In the genomic region with DNA sequence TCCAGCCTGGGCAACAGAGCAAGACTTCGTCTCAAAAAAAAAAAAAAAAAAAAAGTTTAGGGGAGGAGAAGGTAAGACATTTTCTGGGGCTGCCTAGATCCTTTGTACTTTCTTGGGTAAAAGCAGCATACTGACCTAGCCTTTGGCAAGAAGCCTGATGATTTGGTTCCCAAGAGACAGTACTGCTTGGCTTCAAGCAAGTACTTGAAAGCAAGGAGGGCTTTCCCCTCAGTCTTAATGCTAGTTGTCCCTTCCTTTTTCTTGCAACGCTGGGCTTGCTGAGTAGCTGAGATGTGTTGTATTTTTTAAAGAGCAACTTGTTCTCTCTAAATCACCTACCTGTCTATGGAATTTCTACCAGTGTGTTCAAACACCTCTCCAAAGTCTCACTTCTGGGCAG, we compare ENCODE assay signal across 26 cellular contexts.
DNase-seq lines count a peak whose midpoint lies in the region; ATAC-seq, FAIRE-seq and TF ChIP-seq lines count a peak whose summit lies in the region.
"Had no signal": no experiment of that assay in that cellular context is flagged by ENCODE, and none has a peak within 500 bp of the region (broad histone marks: within the 10 kb centered on the region; RNA-seq: fewer than 3 reads in every experiment).

No MANE protein-coding gene starts in this region.

- FAIRE-seq in GM12891 (lab: Jason Lieb, UNC) = no peak
- FAIRE-seq: D721Med had no signal

- no peaks in the 10 kb centered on the region for H3K36me3 ChIP-seq in breast epithelium
- H3K36me3 ChIP-seq: esophagus muscularis mucosa, SJCRH30 had no signal

- peaks cover 0 to 3% of the 10 kb centered on the region in 2 donors for H3K4me1 ChIP-seq in breast epithelium
- H3K4me1 ChIP-seq: esophagus muscularis mucosa, parathyroid adenoma, SJCRH30 had no signal

- peak overlapping the region; percentile 47 for H3K27ac Mint-ChIP-seq in stimulated activated naive B cell treated with anti-CD40 and anti-IgM and Interleukin-4, amounts not matched to agents 10 μg/mL and 1 μg/mL and 100 μg/mL, for 72 hours
- H3K27ac Mint-ChIP-seq: activated CD8-positive, alpha-beta T cell treated with anti-CD3 and anti-CD28 coated beads for 36 hours; activated naive CD8-positive, alpha-beta T cell treated with anti-CD3 and anti-CD28 coated beads, Interleukin-2, amount 10 ng/mL, durations not matched to agents 7 days and 5 days; activated T-cell treated with anti-CD3 and anti-CD28 coated beads, Interleukin-2, amount 50 U/mL, for 72 hours; WTC11 had no signal

- no peak for TF ChIP-seq CTCF in breast epithelium (IDR thresholded peaks at IDR 0.05)

- H3K4me3 Mint-ChIP-seq in stimulated activated naive B cell treated with anti-CD40 and anti-IgM and Interleukin-4, amounts not matched to agents 10 μg/mL and 1 μg/mL and 100 μg/mL, for 72 hours = peak overlapping the region in 1 of 2 donors; percentile 19
- H3K4me3 Mint-ChIP-seq: activated CD8-positive, alpha-beta T cell treated with anti-CD3 and anti-CD28 coated beads for 36 hours; activated naive CD8-positive, alpha-beta T cell treated with anti-CD3 and anti-CD28 coated beads, Interleukin-2, amount 10 ng/mL, durations not matched to agents 7 days and 5 days; activated T-cell treated with anti-CD3 and anti-CD28 coated beads, Interleukin-2, amount 50 U/mL, for 72 hours; central memory CD8-positive, alpha-beta T cell; naive B cell; WTC11 had no signal

- no peaks in the 10 kb centered on the region for H3K27me3 Mint-ChIP-seq in stimulated activated naive B cell treated with anti-CD40 and anti-IgM and Interleukin-4, amounts not matched to agents 10 μg/mL and 1 μg/mL and 100 μg/mL, for 72 hours
- H3K27me3 Mint-ChIP-seq: activated CD8-positive, alpha-beta T cell treated with anti-CD3 and anti-CD28 coated beads for 36 hours; activated naive CD8-positive, alpha-beta T cell treated with anti-CD3 and anti-CD28 coated beads, Interleukin-2, amount 10 ng/mL, durations not matched to agents 7 days and 5 days; central memory CD8-positive, alpha-beta T cell; naive B cell had no signal

- ATAC-seq in stimulated activated naive B cell treated with anti-CD40 and anti-IgM and Interleukin-4, amounts not matched to agents 10 μg/mL and 1 μg/mL and 100 μg/mL, for 72 hours (replicated peaks) = peak; percentile 76 to 78
- no peak for ATAC-seq in GM18909 (IDR thresholded peaks at IDR 0.05; ENCODE audit: poor library complexity, unreplicated experiment)
- ATAC-seq: activated CD8-positive, alpha-beta T cell treated with anti-CD3 and anti-CD28 coated beads for 36 hours; activated T-cell treated with anti-CD3 and anti-CD28 coated beads, Interleukin-2, amount 50 U/mL, for 72 hours; sciatic nerve; WTC11 had no signal

- H3K4me3 ChIP-seq in breast epithelium = no peak overlapping the region
- H3K4me3 ChIP-seq: BLaER1 treated with 17β-estradiol and CSF1 and Interleukin-3, amounts not matched to agents 10 nM and 100 nM; esophagus muscularis mucosa; SJCRH30 had no signal

- no peak overlapping the region for H3K27ac ChIP-seq in breast epithelium
- H3K27ac ChIP-seq: BLaER1 treated with 17β-estradiol and CSF1 and Interleukin-3, amounts not matched to agents 10 nM and 100 nM; esophagus muscularis mucosa; parathyroid adenoma; SJCRH30 had no signal

- peaks cover 25 to 47% of the 10 kb centered on the region in 2 donors for H3K4me1 Mint-ChIP-seq in stimulated activated naive B cell treated with anti-CD40 and anti-IgM and Interleukin-4, amounts not matched to agents 10 μg/mL and 1 μg/mL and 100 μg/mL, for 72 hours

- peaks cover 31 to 45% of the 10 kb centered on the region in 2 donors for H3K36me3 Mint-ChIP-seq in stimulated activated naive B cell treated with anti-CD40 and anti-IgM and Interleukin-4, amounts not matched to agents 10 μg/mL and 1 μg/mL and 100 μg/mL, for 72 hours
- H3K36me3 Mint-ChIP-seq: WTC11 had no signal

- H3K27me3 ChIP-seq in breast epithelium = no peaks in the 10 kb centered on the region
- H3K27me3 ChIP-seq: BLaER1 treated with 17β-estradiol and CSF1 and Interleukin-3, amounts not matched to agents 10 nM and 100 nM; esophagus muscularis mucosa; SJCRH30 had no signal

- intact Hi-C loops in breast epithelium (cut with DNase I; ENCODE audit: low total_unique reads) = no loop called here

- H3K9me3 Mint-ChIP-seq in stimulated activated naive B cell treated with anti-CD40 and anti-IgM and Interleukin-4, amounts not matched to agents 10 μg/mL and 1 μg/mL and 100 μg/mL, for 72 hours = no peaks in the 10 kb centered on the region
- H3K9me3 Mint-ChIP-seq: activated CD8-positive, alpha-beta T cell treated with anti-CD3 and anti-CD28 coated beads for 36 hours; activated naive CD8-positive, alpha-beta T cell treated with anti-CD3 and anti-CD28 coated beads, Interleukin-2, amount 10 ng/mL, durations not matched to agents 7 days and 5 days; activated T-cell treated with anti-CD3 and anti-CD28 coated beads, Interleukin-2, amount 50 U/mL, for 72 hours; central memory CD8-positive, alpha-beta T cell; naive B cell; WTC11 had no signal

- no peaks in the 10 kb centered on the region for H3K9me3 ChIP-seq in breast epithelium
- H3K9me3 ChIP-seq: BLaER1 treated with 17β-estradiol and CSF1 and Interleukin-3, amounts not matched to agents 10 nM and 100 nM; esophagus muscularis mucosa; SJCRH30 had no signal

- TF ChIP-seq POLR2A in GM12891 (IDR thresholded peaks at IDR 0.05; ENCODE audit: low read depth, low read length) (no peak), breast epithelium (IDR thresholded peaks at IDR 0.05) (no peak)

- DNase-seq in GM12891 (ENCODE audit: insufficient read length, low spot score) (no peak), LHCN-M2 (ENCODE audit: low read depth) (peak; percentile 27), fibroblast of gingiva (ENCODE audit: low read depth) (peak; percentile 73), RKO (ENCODE audit: low spot score) (no peak), breast epithelium (ENCODE audit: low spot score in 2 of 2) (no peak)
- peak; percentile 16 for DNase-seq in stimulated activated naive B cell treated with anti-CD40 and anti-IgM and Interleukin-4, amounts not matched to agents 10 μg/mL and 1 μg/mL and 100 μg/mL, for 72 hours
- no peak for DNase-seq in activated T-cell treated with anti-CD3 and anti-CD28 coated beads, Interleukin-2, amount 50 U/mL, for 1 hour
- DNase-seq: activated CD8-positive, alpha-beta T cell treated with anti-CD3 and anti-CD28 coated beads for 36 hours; activated naive CD8-positive, alpha-beta T cell treated with anti-CD3 and anti-CD28 coated beads, Interleukin-2, amount 10 ng/mL, durations not matched to agents 7 days and 5 days; activated T-cell treated with anti-CD3 and anti-CD28 coated beads, Interleukin-2, amount 50 U/mL, for 72 hours; effector CD4-positive, alpha-beta T cell; HCEC 1CT; islet precursor cell; mammary epithelial cell; naive B cell; NCI-H526 treated with DMSO at 0.1 percent for 48 hours; SJCRH30; T-helper 2 cell had no signal

TF ChIP-seq in GM12891, 5 proteins besides CTCF, POLR2A, EP300 and RAD21:
- TF ChIP-seq POLR2AphosphoS5 (IDR thresholded peaks at IDR 0.05; ENCODE audit: low read depth, low read length) (no peak), POU2F2 (IDR thresholded peaks at IDR 0.05; ENCODE audit: low read depth, low read length) (no peak), SPI1 (IDR thresholded peaks at IDR 0.05; ENCODE audit: low read depth, low read length) (peak; percentile 11; the same call in 1 of the 2 replicates), TAF1 (IDR thresholded peaks at IDR 0.05; ENCODE audit: low read depth, low read length) (no peak)

Comparison
In these comparisons a context has a peak if more than half of its experiments do, and no peak if none do; other contexts are left out.
1. DNase-seq: peak in LHCN-M2 (single experiment), fibroblast of gingiva (single experiment) and stimulated activated naive B cell treated with anti-CD40 and anti-IgM and Interleukin-4, amounts not matched to agents 10 μg/mL and 1 μg/mL and 100 μg/mL, for 72 hours (single experiment); none in GM12891 (single experiment), activated T-cell treated with anti-CD3 and anti-CD28 coated beads, Interleukin-2, amount 50 U/mL, for 1 hour (single experiment), RKO (single experiment) and breast epithelium (0 of 2).